9 cellular contexts compared by ENCODE assay signal in the genomic region with DNA sequence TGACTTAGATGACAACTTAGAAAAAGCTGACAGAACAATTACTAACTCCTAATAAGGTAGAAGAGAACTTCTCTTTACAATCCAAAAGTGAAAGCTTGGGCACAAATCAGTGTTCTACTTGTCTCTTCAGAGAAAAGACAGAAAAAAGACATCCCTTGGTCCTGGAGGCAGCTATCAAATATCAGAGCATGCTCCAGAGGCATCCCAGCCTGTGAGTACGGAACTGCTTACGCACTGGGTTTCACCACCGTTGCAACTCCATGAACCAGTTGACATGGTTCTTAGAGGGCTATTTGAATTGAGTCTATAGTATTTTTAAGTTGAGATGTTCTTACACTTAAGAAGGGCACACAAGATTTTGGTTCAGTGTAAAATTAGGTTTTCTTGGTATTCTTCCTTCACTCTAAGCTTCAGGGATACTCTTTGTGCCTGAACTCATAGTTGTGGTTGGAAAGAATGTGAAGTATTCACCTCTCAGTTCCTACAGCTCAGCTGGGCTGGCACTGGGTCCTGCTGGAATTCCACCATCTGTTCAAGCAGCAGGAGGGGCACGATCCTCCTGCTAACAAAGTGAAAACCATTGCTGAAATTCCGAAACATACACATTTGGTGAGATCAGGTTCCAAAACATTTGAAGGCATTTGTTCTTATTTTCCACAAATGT. TPM values are rescaled to one million over a fixed set of nuclear protein-coding genes. Genes with fewer than 3 reads are reported as not detected.
DNase-seq lines count a peak whose midpoint lies in the region; ATAC-seq, FAIRE-seq and TF ChIP-seq lines count a peak whose summit lies in the region.
"Had no signal": no experiment of that assay in that cellular context is flagged by ENCODE, and none has a peak within 500 bp of the region (broad histone marks: within the 10 kb centered on the region; RNA-seq: fewer than 3 reads in every experiment).

No MANE protein-coding gene starts in this region.

- in situ Hi-C loops in T47D (cut with HindIII; ENCODE audit: low pct_unique_long_range_greater_than_20kb, low sequenced_read_pairs): no loop called here

- no peak overlapping the region for H3K9ac ChIP-seq in keratinocyte (ENCODE audit: control insufficient read depth, extremely low read depth, insufficient read depth, low read length)

- H3K27me3 Mint-ChIP-seq in progenitor cell of endocrine pancreas: no peaks in the 10 kb centered on the region

- H3K79me2 ChIP-seq in keratinocyte (ENCODE audit: control insufficient read depth, insufficient read depth, low read length): peaks cover 13% of the 10 kb centered on the region

- peak; percentile 82 for FAIRE-seq in keratinocyte (lab: Jason Lieb, UNC)

- TF ChIP-seq CTCF in keratinocyte (optimal IDR thresholded peaks at IDR 0.05 in 1 of 3, IDR thresholded peaks at IDR 0.05 in 1 of 3, conservative IDR thresholded peaks at IDR 0.05 in 1 of 3; ENCODE audit: extremely low read depth in 1 of 3, insufficient read depth in 2 of 3, low read length in 3 of 3): no peak
- no peak for TF ChIP-seq CTCF in thoracic aorta (IDR thresholded peaks at IDR 0.05)
- no peak for TF ChIP-seq CTCF in progenitor cell of endocrine pancreas (IDR thresholded peaks at IDR 0.05; ENCODE audit: unreplicated experiment)

- H3K27ac ChIP-seq in keratinocyte (ENCODE audit: control insufficient read depth, insufficient read depth, low read length) (no peak overlapping the region), thoracic aorta (peak overlapping the region; percentile 64 to 76)

- H3K36me3 Mint-ChIP-seq in progenitor cell of endocrine pancreas (ENCODE audit: insufficient read depth): peaks cover 12% of the 10 kb centered on the region

- H3K27ac Mint-ChIP-seq in progenitor cell of endocrine pancreas: no peak overlapping the region

- no peak overlapping the region for H3K4me3 Mint-ChIP-seq in progenitor cell of endocrine pancreas (ENCODE audit: low read depth)

- no peaks in the 10 kb centered on the region for H3K9me3 Mint-ChIP-seq in progenitor cell of endocrine pancreas (ENCODE audit: low read depth)

- H3K9me1 ChIP-seq in keratinocyte (ENCODE audit: control insufficient read depth, extremely low read depth, insufficient read depth, low read length): no peaks in the 10 kb centered on the region

- H3K4me2 ChIP-seq in keratinocyte (ENCODE audit: control insufficient read depth, extremely low read depth, insufficient read depth, low read depth, low read length): peak overlapping the region; percentile 13

- H4K20me1 ChIP-seq in keratinocyte (ENCODE audit: control insufficient read depth, extremely low read depth, insufficient read depth, low read length): no peaks in the 10 kb centered on the region

- H3K4me1 Mint-ChIP-seq in progenitor cell of endocrine pancreas (ENCODE audit: low read depth): peaks cover 9% of the 10 kb centered on the region

- H3K4me3 ChIP-seq in keratinocyte (ENCODE audit: control insufficient read depth in 2 of 3, extremely low read depth in 1 of 3, insufficient read depth in 2 of 3, low read depth in 1 of 3, low read length in 3 of 3) (no peak overlapping the region), thoracic aorta (peak overlapping the region; percentile 54)

- H3K9me3 ChIP-seq in keratinocyte (ENCODE audit: control insufficient read depth, low read depth, low read length) (no peaks in the 10 kb centered on the region), thoracic aorta (no peaks in the 10 kb centered on the region)

- H3K36me3 ChIP-seq in keratinocyte (ENCODE audit: control insufficient read depth in 2 of 2, extremely low read depth in 1 of 2, insufficient read depth in 2 of 2, low read length in 2 of 2) (peaks cover 21 to 32% of the 10 kb centered on the region in 2 experiments), thoracic aorta (peaks cover 22% of the 10 kb centered on the region)

- dilution Hi-C loops in keratinocyte (cut with MboI; ENCODE audit: extremely low pct_ligation_motif_present, low sequenced_read_pairs): no loop called here

- H3K4me1 ChIP-seq in keratinocyte (ENCODE audit: control insufficient read depth, extremely low read depth, insufficient read depth, low read length): peaks cover 32% of the 10 kb centered on the region
- H3K4me1 ChIP-seq in thoracic aorta (ENCODE audit: control insufficient read depth in 1 of 2, low read depth in 2 of 2): peaks cover 14 to 56% of the 10 kb centered on the region in 2 donors

- H3K27me3 ChIP-seq in keratinocyte (ENCODE audit: control insufficient read depth, extremely low read depth, insufficient read depth, low read length) (no peaks in the 10 kb centered on the region), thoracic aorta (replicated peaks; ENCODE audit: insufficient read depth) (no peaks in the 10 kb centered on the region)

- ATAC-seq in thoracic aorta (ENCODE audit: insufficient number of reproducible peaks, low FRiP score, low read depth): peak; percentile 70
- no peak for ATAC-seq in HG02678 (IDR thresholded peaks at IDR 0.05; ENCODE audit: unreplicated experiment)
- no peak for ATAC-seq in HG03139 (IDR thresholded peaks at IDR 0.05; ENCODE audit: unreplicated experiment)

- no peak overlapping the region for H2AFZ ChIP-seq in keratinocyte (ENCODE audit: control insufficient read depth, low read length)

- DNase-seq in HS-5 (ENCODE audit: low read depth) (peak; percentile 86), T47D (ENCODE audit: low read depth in 1 of 2, low spot score in 1 of 2) (peak; percentile 43 to 79), keratinocyte (ENCODE audit: low read depth, low spot score) (no peak), thoracic aorta (ENCODE audit: low spot score) (no peak), progenitor cell of endocrine pancreas (ENCODE audit: low spot score, unreplicated experiment) (no peak)
- DNase-seq in stimulated activated CD4-positive, alpha-beta T cell treated with anti-CD3 and anti-CD28 coated beads, Interleukin-4, amount 100 ng/mL, for 4 hours: no peak
- DNase-seq: Karpas-422 had no signal

RNA-seq across cellular contexts. Expression of a gene that starts 6.3 kb away (rescaled TPM):
- polyA plus RNA-seq in keratinocyte: 33.2 to 46.4 TPM (median 37.0 TPM) in 3 replicates
- 10.5 TPM for polyA plus RNA-seq in keratinocyte (2011; ENCODE audit: low read depth)
- polyA plus RNA-seq in keratinocyte (2011; cell fraction: cytosol; rRNA removed): 36.4 and 54.6 TPM in 2 replicates
- 29.9 and 32.9 TPM in 2 replicates for polyA plus RNA-seq in keratinocyte (2011; cell fraction: nucleus; rRNA removed)
- polyA plus RNA-seq in keratinocyte (2012; ENCODE audit: low replicate concordance): 13.4 and 39.3 TPM in 2 replicates
- polyA minus RNA-seq in keratinocyte: 8.4 to 13.0 TPM (median 12.0 TPM) in 3 replicates
- 34.1 TPM for polyA minus RNA-seq in keratinocyte (2011; cell fraction: cytosol; rRNA and poly(A)+ RNA removed)
- 9.0 and 9.8 TPM in 2 replicates for polyA minus RNA-seq in keratinocyte (2011; cell fraction: nucleus; rRNA and poly(A)+ RNA removed)
- total RNA-seq in thoracic aorta (10 to 100 TPM; 28.8 to 58.7 TPM), progenitor cell of endocrine pancreas (15.7 and 16.5 TPM in 2 replicates)

RNA-seq across cellular contexts. Expression of a gene that starts 15.5 kb away (rescaled TPM):
- not detected in 3 replicates for polyA plus RNA-seq in keratinocyte
- polyA plus RNA-seq in keratinocyte (2011; ENCODE audit: low read depth): not detected
- polyA plus RNA-seq in keratinocyte (2011; cell fraction: cytosol; rRNA removed): not detected in 2 replicates
- not detected in 2 replicates for polyA plus RNA-seq in keratinocyte (2011; cell fraction: nucleus; rRNA removed)
- not detected in 2 replicates for polyA plus RNA-seq in keratinocyte (2012; ENCODE audit: low replicate concordance)
- polyA minus RNA-seq in keratinocyte: not detected in 3 replicates
- polyA minus RNA-seq in keratinocyte (2011; cell fraction: cytosol; rRNA and poly(A)+ RNA removed): not detected
- polyA minus RNA-seq in keratinocyte (2011; cell fraction: nucleus; rRNA and poly(A)+ RNA removed): not detected in 2 replicates
- total RNA-seq in thoracic aorta: not detected
- not detected in 2 replicates for total RNA-seq in progenitor cell of endocrine pancreas

RNA-seq across cellular contexts. Expression of a gene that starts 25.5 kb away (rescaled TPM):
- not detected in 3 replicates for polyA plus RNA-seq in keratinocyte
- polyA plus RNA-seq in keratinocyte (2011; ENCODE audit: low read depth): not detected
- not detected in 2 replicates for polyA plus RNA-seq in keratinocyte (2011; cell fraction: cytosol; rRNA removed)
- polyA plus RNA-seq in keratinocyte (2011; cell fraction: nucleus; rRNA removed): not detected in 2 replicates
- polyA plus RNA-seq in keratinocyte (2012; ENCODE audit: low replicate concordance): not detected in 2 replicates
- not detected in 3 replicates for polyA minus RNA-seq in keratinocyte
- not detected for polyA minus RNA-seq in keratinocyte (2011; cell fraction: cytosol; rRNA and poly(A)+ RNA removed)
- polyA minus RNA-seq in keratinocyte (2011; cell fraction: nucleus; rRNA and poly(A)+ RNA removed): not detected in 2 replicates
- total RNA-seq in thoracic aorta: not detected
- not detected in 2 replicates for total RNA-seq in progenitor cell of endocrine pancreas

RNA-seq across cellular contexts. Expression of a gene that starts 47.0 kb away (rescaled TPM):
- 41.4 to 60.8 TPM (median 47.9 TPM) in 3 replicates for polyA plus RNA-seq in keratinocyte
- polyA plus RNA-seq in keratinocyte (2011; ENCODE audit: low read depth): 14.8 TPM
- polyA plus RNA-seq in keratinocyte (2011; cell fraction: cytosol; rRNA removed): 34.8 and 61.3 TPM in 2 replicates
- 29.7 and 43.8 TPM in 2 replicates for polyA plus RNA-seq in keratinocyte (2011; cell fraction: nucleus; rRNA removed)
- polyA plus RNA-seq in keratinocyte (2012; ENCODE audit: low replicate concordance): 49.6 and 59.0 TPM in 2 replicates
- 11.4 to 47.0 TPM (median 39.4 TPM) in 3 replicates for polyA minus RNA-seq in keratinocyte
- 27.8 TPM for polyA minus RNA-seq in keratinocyte (2011; cell fraction: cytosol; rRNA and poly(A)+ RNA removed)
- 19.5 and 30.2 TPM in 2 replicates for polyA minus RNA-seq in keratinocyte (2011; cell fraction: nucleus; rRNA and poly(A)+ RNA removed)
- 10 to 100 TPM; 27.9 to 35.3 TPM for total RNA-seq in thoracic aorta
- 20.4 and 21.2 TPM in 2 replicates for total RNA-seq in progenitor cell of endocrine pancreas

Comparison
In these comparisons a context has a peak if more than half of its experiments do, and no peak if none do; other contexts are left out.
1. DNase-seq: peak in HS-5 (single experiment) and T47D (2 of 2); none in keratinocyte (single experiment), thoracic aorta (single experiment), progenitor cell of endocrine pancreas (single experiment) and stimulated activated CD4-positive, alpha-beta T cell treated with anti-CD3 and anti-CD28 coated beads, Interleukin-4, amount 100 ng/mL, for 4 hours (0 of 2).